In the genomic region with DNA sequence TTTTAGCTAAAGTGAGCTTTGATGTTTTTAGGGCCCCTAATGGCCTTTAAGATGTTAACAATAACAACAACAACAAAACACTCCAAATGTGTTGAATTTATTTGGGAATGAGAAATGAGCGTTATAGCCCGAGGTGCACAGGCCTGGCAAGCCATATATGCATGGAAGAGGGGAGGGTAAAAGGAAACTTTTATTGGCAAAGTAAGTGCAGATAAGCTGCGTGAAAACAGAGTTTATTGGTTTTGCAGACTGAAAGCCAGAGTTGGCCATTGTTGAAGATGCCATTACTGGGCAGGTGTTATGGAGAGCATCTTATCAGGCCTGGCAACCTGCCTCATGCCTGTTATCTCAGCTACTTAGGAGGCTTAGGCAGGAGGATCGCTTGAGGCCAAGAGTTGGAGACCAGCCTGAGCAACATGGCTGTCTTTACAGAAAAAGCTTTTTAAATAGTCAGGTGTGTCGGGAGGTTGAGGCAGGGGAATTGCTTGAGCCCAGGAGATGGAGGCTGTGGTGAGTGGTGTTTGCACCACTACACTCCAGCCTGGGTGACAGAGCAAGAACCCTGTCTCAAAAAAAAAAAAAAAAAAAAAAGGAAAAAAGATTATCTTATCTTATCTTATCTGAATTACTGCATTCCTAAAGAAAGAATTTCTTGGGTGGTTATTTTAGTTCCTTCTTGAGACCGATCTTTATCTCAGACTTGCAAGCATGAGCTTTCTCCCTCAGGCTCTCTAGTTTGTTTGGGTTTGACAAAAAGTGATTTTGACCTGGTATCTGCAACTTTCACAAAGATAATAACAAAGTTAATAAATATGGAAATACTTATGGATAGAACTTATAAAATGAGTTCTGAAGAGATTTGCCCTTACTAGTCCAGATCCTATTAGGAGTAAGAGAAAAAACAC, we compare ENCODE assay signal across 9 cellular contexts. TPM values are rescaled to one million over a fixed set of nuclear protein-coding genes. Genes with fewer than 3 reads are reported as not detected.
DNase-seq lines count a peak whose midpoint lies in the region; ATAC-seq, FAIRE-seq and TF ChIP-seq lines count a peak whose summit lies in the region.
"Had no signal": no experiment of that assay in that cellular context is flagged by ENCODE, and none has a peak within 500 bp of the region (broad histone marks: within the 10 kb centered on the region; RNA-seq: fewer than 3 reads in every experiment).

No MANE protein-coding gene starts in this region.

- H2AK5ac ChIP-seq in mesenchymal stem cell (ENCODE audit: low read length, severe bottlenecking), result no peak overlapping the region

- no peaks in the 10 kb centered on the region for H3K79me2 ChIP-seq in K562 (ENCODE audit: control insufficient read depth, insufficient read depth, low read length)

- peak overlapping the region in 1 of 2 experiments; percentile 9 for H3K18ac ChIP-seq in mesenchymal stem cell (ENCODE audit: low read depth in 1 of 2, low read length in 2 of 2)

- H2BK12ac ChIP-seq in mesenchymal stem cell (ENCODE audit: low read length in 2 of 2), result no peak overlapping the region

- no peak overlapping the region for H4K8ac ChIP-seq in mesenchymal stem cell (ENCODE audit: low read length)

- H3K9me1 ChIP-seq in K562 (ENCODE audit: control insufficient read depth, insufficient read depth, low read length), result no peaks in the 10 kb centered on the region

- H3K79me1 ChIP-seq in mesenchymal stem cell (replicated peaks; ENCODE audit: low read length, poor library complexity, severe bottlenecking), result peaks cover 16% of the 10 kb centered on the region

- H3K9me3 ChIP-seq in left ventricle myocardium inferior (replicated peaks) (no peaks in the 10 kb centered on the region), K562 (replicated peaks; ENCODE audit: control insufficient read depth, insufficient read depth, low read depth, low read length) (no peaks in the 10 kb centered on the region), mesenchymal stem cell (ENCODE audit: control insufficient read depth, low read length) (no peaks in the 10 kb centered on the region), aorta (ENCODE audit: control insufficient read depth, low read length) (no peaks in the 10 kb centered on the region)

- H3K36me3 ChIP-seq in left ventricle myocardium inferior (no peaks in the 10 kb centered on the region), K562 (ENCODE audit: control insufficient read depth, insufficient read depth, low read length) (no peaks in the 10 kb centered on the region), mesenchymal stem cell (ENCODE audit: control insufficient read depth in 1 of 2, insufficient read depth in 2 of 2, low read depth in 1 of 2, low read length in 2 of 2) (no peaks in the 10 kb centered on the region), aorta (ENCODE audit: control insufficient read depth in 1 of 2, insufficient read depth in 2 of 2, low read length in 1 of 2) (no peaks in the 10 kb centered on the region)

- peak overlapping the region in 1 of 2 experiments; percentile 20 for H3K14ac ChIP-seq in mesenchymal stem cell (ENCODE audit: low read length in 2 of 2)

- no peak for FAIRE-seq in K562 (lab: Jason Lieb, UNC)

- H3K4me2 ChIP-seq in K562 (ENCODE audit: insufficient read depth, low read length) (no peak overlapping the region), mesenchymal stem cell (ENCODE audit: low read length, poor library complexity, severe bottlenecking) (peak overlapping the region; percentile 47)

- H3K4me1 ChIP-seq in left ventricle myocardium inferior (peaks cover 29% of the 10 kb centered on the region), K562 (replicated peaks in 1 of 2; ENCODE audit: control insufficient read depth in 2 of 2, insufficient read depth in 2 of 2, low read length in 2 of 2) (no peaks in the 10 kb centered on the region; a peak in 1 of 5 replicates), mesenchymal stem cell (ENCODE audit: control insufficient read depth, insufficient read depth, low read depth, low read length) (peaks cover 8% of the 10 kb centered on the region), aorta (ENCODE audit: control insufficient read depth in 1 of 2, insufficient read depth in 2 of 2, low read length in 2 of 2) (peaks cover 0 to 8% of the 10 kb centered on the region in 2 donors)

- peak overlapping the region; percentile 98 for H3K27ac ChIP-seq in left ventricle myocardium inferior (replicated peaks)
- no peak overlapping the region for H3K27ac ChIP-seq in K562 (ENCODE audit: extremely low read depth, low read depth, low read length)
- H3K27ac ChIP-seq in mesenchymal stem cell (ENCODE audit: low read length, poor library complexity, severe bottlenecking), result no peak overlapping the region
- peak overlapping the region; percentile 26 to 92 for H3K27ac ChIP-seq in aorta (ENCODE audit: low read depth in 1 of 2, low read length in 2 of 2)

- no peak for TF ChIP-seq EP300 in K562 (IDR thresholded peaks at IDR 0.05; ENCODE audit: low read length)

- no peak for TF ChIP-seq RAD21 in K562 (CRISPR knock-in tag; conservative IDR thresholded peaks at IDR 0.05 in 1 of 2, IDR thresholded peaks at IDR 0.05 in 1 of 2)

- 42% methylated on average over 6 of the region's 6 CpGs for WGBS in K562 (ENCODE audit: insufficient coverage, low coverage, missing lambda C conversion rate)
- 73% methylated on average over 4 of the region's 6 CpGs for WGBS in mesenchymal stem cell
- 40 to 44% methylated on average over 6 of the region's 6 CpGs for WGBS in aorta, 2 donors

- no peak overlapping the region for H2BK15ac ChIP-seq in mesenchymal stem cell (ENCODE audit: low read depth, poor library complexity, severe bottlenecking)

- in situ Hi-C loops in K562 (cut with MboI), result no loop called here

- H3K27me3 ChIP-seq in left ventricle myocardium inferior (ENCODE audit: low read depth) (no peaks in the 10 kb centered on the region), K562 (ENCODE audit: control insufficient read depth in 2 of 2, insufficient read depth in 2 of 2, low read length in 2 of 2) (no peaks in the 10 kb centered on the region), mesenchymal stem cell (ENCODE audit: control insufficient read depth in 1 of 2, insufficient read depth in 1 of 2, low read length in 2 of 2) (no peaks in the 10 kb centered on the region), aorta (ENCODE audit: control insufficient read depth in 1 of 2, insufficient read depth in 2 of 2, low read length in 1 of 2) (no peaks in the 10 kb centered on the region)

- H3K4me3 ChIP-seq in left ventricle myocardium inferior (peak overlapping the region; percentile 98), K562 (no peak overlapping the region), mesenchymal stem cell (ENCODE audit: insufficient read depth in 1 of 2, low read depth in 1 of 2, low read length in 2 of 2) (peak overlapping the region in 1 of 2 experiments; percentile 85), aorta (ENCODE audit: low read length in 2 of 2) (peak overlapping the region in 1 of 2 donors; percentile 77)

- intact Hi-C loops in left ventricle myocardium inferior (cut with micrococcal nuclease), result no loop called here
- intact Hi-C loops in left ventricle myocardium superior (cut with micrococcal nuclease), result loop anchor here (10.0 kb wide), 1 partner anchor 91 kb away; no protein-coding TSS in a partner anchor
- intact Hi-C loops in K562 (cut with micrococcal nuclease), result no loop called here
- intact Hi-C loops in aorta (cut with DNase I), result loop anchor here (5.0 kb wide), 3 partner anchors 93 to 692 kb away; no protein-coding TSS in a partner anchor

- no peak overlapping the region for H3K4ac ChIP-seq in mesenchymal stem cell (ENCODE audit: low read depth in 1 of 2, low read length in 2 of 2)

- H2BK5ac ChIP-seq in mesenchymal stem cell (ENCODE audit: low read depth, low read length, poor library complexity, severe bottlenecking), result no peak overlapping the region

- H3K9ac ChIP-seq in K562 (ENCODE audit: insufficient read depth in 1 of 2, low read depth in 2 of 2, low read length in 2 of 2) (no peak overlapping the region), mesenchymal stem cell (ENCODE audit: low read length) (peak overlapping the region; percentile 97)

- POLR2A ChIA-PET in K562 (lab: Yijun Ruan, JAX), result interaction anchor here (0.6 kb wide), 1 partner anchor 84 kb away, joined by 3 read pairs; no protein-coding TSS in a partner anchor

- H2BK120ac ChIP-seq in mesenchymal stem cell (ENCODE audit: low read depth, low read length), result no peak overlapping the region

- no peak for TF ChIP-seq POLR2A in K562 (conservative IDR thresholded peaks at IDR 0.05)

- H3K23ac ChIP-seq in mesenchymal stem cell (ENCODE audit: low read length in 2 of 2), result peak overlapping the region in 1 of 2 experiments; percentile 80

- BruUV-seq in K562 (replicated peaks; lab: Mats Ljungman, UMichigan), result no TSS peak

- no peak overlapping the region for H4K91ac ChIP-seq in mesenchymal stem cell (ENCODE audit: low read length)

- ATAC-seq in left ventricle myocardium superior (no peak), K562 (no peak), aorta (ENCODE audit: low FRiP score) (no peak)

- H2AFZ ChIP-seq in K562 (ENCODE audit: low read depth, low read length) (no peak overlapping the region), mesenchymal stem cell (ENCODE audit: low read depth, low read length) (no peak overlapping the region)

- DNase-seq in left ventricle myocardium inferior (no peak), left ventricle myocardium superior (no peak), K562 (ENCODE audit: extremely low read depth in 1 of 4, low spot score in 3 of 4) (no peak), mesenchymal stem cell (no peak), aorta (no peak), KG1 (lab: John Stamatoyannopoulos, UW) (no peak), NCI-H2107 treated with DMSO at 0.1 percent for 48 hours (lab: John Stamatoyannopoulos, UW; ENCODE audit: unreplicated experiment) (no peak), AG20443 (ENCODE audit: low spot score) (no peak)
- DNase-seq: DND-41 had no signal

- TF ChIP-seq CTCF in left ventricle myocardium inferior (IDR thresholded peaks at IDR 0.05; ENCODE audit: borderline replicate concordance) (no peak), K562 (IDR thresholded peaks at IDR 0.05 in 2 of 3, conservative IDR thresholded peaks at IDR 0.05 in 1 of 3; ENCODE audit: insufficient read depth in 2 of 3, low read depth in 1 of 3, low read length in 3 of 3) (no peak)

- CTCF ChIA-PET in K562 (lab: Yijun Ruan, JAX; ENCODE audit: low intra/inter-chr PET ratio), result no interaction called here

- no peaks in the 10 kb centered on the region for H4K20me1 ChIP-seq in K562 (replicated peaks; ENCODE audit: control insufficient read depth, insufficient read depth, low read length)

RNA-seq across cellular contexts. Expression of a gene that starts 1.7 kb away (rescaled TPM):
- total RNA-seq in left ventricle myocardium inferior, result 166 TPM
- 125 TPM for total RNA-seq in left ventricle myocardium superior
- total RNA-seq in K562 (2011; cell fraction: chromatin; rRNA removed; ENCODE audit: low replicate concordance), result not detected in 2 replicates
- not detected in 2 replicates for total RNA-seq in K562 (2011; cell fraction: nucleolus; rRNA removed)
- total RNA-seq in K562 (2011; cell fraction: nucleoplasm; rRNA removed), result not detected in 2 replicates
- not detected in 2 replicates for total RNA-seq in K562 (2014; rRNA removed)
- total RNA-seq in K562 (2014; rRNA removed; fragmentation: Illumina TruSeq; extraction: Trizol), result not detected in 2 replicates
- total RNA-seq in K562 (2015; rRNA removed; fragmentation: Illumina TruSeq; extraction: Trizol), result not detected in 2 replicates
- total RNA-seq in K562 (2021), result 0.22 and 0.47 TPM in 2 replicates
- not detected in 2 replicates for polyA plus RNA-seq in K562 (2011; rRNA removed)
- not detected in 2 replicates for polyA plus RNA-seq in K562 (2011; cell fraction: cytosol; rRNA removed)
- not detected in 2 replicates for polyA plus RNA-seq in K562 (2011; cell fraction: nucleus; rRNA removed)
- polyA plus RNA-seq in K562 (2012), result not detected in 2 replicates
- polyA plus RNA-seq in K562 (2014; fragmentation: Illumina TruSeq; extraction: Trizol), result not detected in 2 replicates
- polyA plus RNA-seq in K562 (2014; fragmentation: Nextera tagmentation; extraction: Ambion mirVana), result not detected
- not detected in 2 replicates for polyA plus RNA-seq in K562 (2014; rRNA removed)
- not detected in 2 replicates for polyA minus RNA-seq in K562 (2011; rRNA and poly(A)+ RNA removed)
- polyA minus RNA-seq in K562 (2011; cell fraction: cytosol; rRNA and poly(A)+ RNA removed), result not detected in 2 replicates
- not detected in 2 replicates for polyA minus RNA-seq in K562 (2011; cell fraction: nucleus; rRNA and poly(A)+ RNA removed)
- polyA plus RNA-seq in mesenchymal stem cell (2013, experiment 1 of 2), result 0.95 TPM
- 1.1 TPM for polyA plus RNA-seq in mesenchymal stem cell (2013, experiment 2 of 2)
- total RNA-seq in aorta, result 10 to 100 TPM; 36.1 to 47.1 TPM
- polyA plus RNA-seq in aorta, result 10 to 100 TPM in 1 of 2 donors, 1 to 10 TPM in 1; 8.0 to 12.5 TPM

RNA-seq across cellular contexts. Expression of a gene that starts 19.0 kb away (rescaled TPM):
- total RNA-seq in left ventricle myocardium inferior (30.7 TPM), left ventricle myocardium superior (33.0 TPM), K562 (2014; rRNA removed) (49.6 and 56.7 TPM in 2 replicates), K562 (2014; rRNA removed; fragmentation: Illumina TruSeq; extraction: Trizol) (42.3 and 44.8 TPM in 2 replicates), K562 (2015; rRNA removed; fragmentation: Illumina TruSeq; extraction: Trizol) (40.3 and 45.5 TPM in 2 replicates), K562 (2021) (24.5 and 24.8 TPM in 2 replicates), aorta (10 to 100 TPM; 54.4 to 60.4 TPM)
- total RNA-seq in K562 (2011; cell fraction: chromatin; rRNA removed; ENCODE audit: low replicate concordance), result 41.3 and 96.7 TPM in 2 replicates
- total RNA-seq in K562 (2011; cell fraction: nucleolus; rRNA removed), result 50.5 and 53.5 TPM in 2 replicates
- total RNA-seq in K562 (2011; cell fraction: nucleoplasm; rRNA removed), result 74.2 and 89.5 TPM in 2 replicates
- polyA plus RNA-seq in K562 (2011; rRNA removed) (42.6 and 52.2 TPM in 2 replicates), K562 (2014; fragmentation: Illumina TruSeq; extraction: Trizol) (32.3 and 34.7 TPM in 2 replicates), K562 (2014; fragmentation: Nextera tagmentation; extraction: Ambion mirVana) (10 to 100 TPM; 47.7 to 53.3 TPM), K562 (2014; rRNA removed) (65.2 TPM in 2 replicates), aorta (10 to 100 TPM; 34.8 to 64.5 TPM)
- 34.1 and 44.1 TPM in 2 replicates for polyA plus RNA-seq in K562 (2011; cell fraction: cytosol; rRNA removed)
- 27.5 and 32.8 TPM in 2 replicates for polyA plus RNA-seq in K562 (2011; cell fraction: nucleus; rRNA removed)
- 34.1 and 37.7 TPM in 2 replicates for polyA plus RNA-seq in K562 (2012)
- polyA minus RNA-seq in K562 (2011; rRNA and poly(A)+ RNA removed), result 27.9 and 33.5 TPM in 2 replicates
- 9.4 and 16.2 TPM in 2 replicates for polyA minus RNA-seq in K562 (2011; cell fraction: cytosol; rRNA and poly(A)+ RNA removed)
- polyA minus RNA-seq in K562 (2011; cell fraction: nucleus; rRNA and poly(A)+ RNA removed), result 34.3 and 47.2 TPM in 2 replicates
- polyA plus RNA-seq in mesenchymal stem cell (2013, experiment 1 of 2), result 54.0 TPM
- polyA plus RNA-seq in mesenchymal stem cell (2013, experiment 2 of 2), result 60.0 TPM

Comparison
In these comparisons a context has a peak if more than half of its experiments do, and no peak if none do; other contexts are left out.
1. intact Hi-C loops: an anchor here in left ventricle myocardium superior (10.0 kb wide) and aorta (5.0 kb wide); none called in left ventricle myocardium inferior and K562.
2. H3K27ac ChIP-seq: peak in left ventricle myocardium inferior (single experiment) and aorta (2 of 2); none in K562 (single experiment) and mesenchymal stem cell (single experiment).
3. RNA of a gene that starts 1.7 kb away (total RNA-seq): 166 TPM in left ventricle myocardium inferior (single experiment), 125 TPM in left ventricle myocardium superior (single experiment) and 36.1 to 47.1 TPM in aorta; 0.22 to 0.47 TPM in K562; every median in the first group is over 10 times any median in the second.